ENCODE assay signal across 19 cellular contexts in genomic region chr14:23536494-23536893, GRCh38. TPM values are rescaled to one million over a fixed set of nuclear protein-coding genes. Genes with fewer than 3 reads are reported as not detected.
A peak's percentile ranks its signal among the peaks of the same experiment; 100 is the strongest.
DNase-seq lines count a peak whose midpoint lies in the region; ATAC-seq and TF ChIP-seq lines count a peak whose summit lies in the region.
"Had no signal": no experiment of that assay in that cellular context is flagged by ENCODE, and none has a peak within 500 bp of the region (broad histone marks: within the 10 kb centered on the region; RNA-seq: fewer than 3 reads in every experiment).

No MANE protein-coding gene starts in this region.

- H3T11ph ChIP-seq in H9 (ENCODE audit: low read length) = no peak overlapping the region

- WGBS in H9 (ENCODE audit: extremely low coverage, insufficient read length, low lambda C conversion rate) = no CpG with 5 or more reads among the region's 2 CpGs
- WGBS in spleen, 5 donors = 89 to 97% (median 91%) methylated on average over 2 of the region's 2 CpGs

- peaks cover 30 to 37% (median 36%) of the 10 kb centered on the region in 3 experiments; a peak in 6 of 7 replicates for H3K36me3 Mint-ChIP-seq in H9 (ENCODE audit: insufficient read depth in 1 of 3, low read depth in 3 of 3)
- peaks cover 33% of the 10 kb centered on the region for H3K36me3 Mint-ChIP-seq in WTC11
- H3K36me3 Mint-ChIP-seq in neural progenitor cell = peaks cover 12% of the 10 kb centered on the region

- H3K79me2 ChIP-seq in H9 (ENCODE audit: insufficient read depth, low read length) = no peaks in the 10 kb centered on the region
- no peaks in the 10 kb centered on the region for H3K79me2 ChIP-seq in neural progenitor cell (ENCODE audit: low read depth)

- CTCF ChIA-PET in WTC11 (lab: Charles Lee) = interaction anchor here (1.1 to 7.8 kb wide), 12 partner anchors 8 to 93 kb away, joined by 3 to 181 read pairs (median 10); partner anchors contain the start of gene THTPA

- H3K4me1 Mint-ChIP-seq in H9 = peaks cover 44 to 46% of the 10 kb centered on the region in 2 experiments
- peaks cover 47% of the 10 kb centered on the region for H3K4me1 Mint-ChIP-seq in WTC11
- H3K4me1 Mint-ChIP-seq in neural progenitor cell = peaks cover 22% of the 10 kb centered on the region

- no peaks in the 10 kb centered on the region for H3K9me3 ChIP-seq in H9 (ENCODE audit: control insufficient read depth, low read depth, low read length)
- no peaks in the 10 kb centered on the region for H3K9me3 ChIP-seq in iPS-20b (ENCODE audit: insufficient read depth, low read depth, low read length)
- no peaks in the 10 kb centered on the region for H3K9me3 ChIP-seq in spleen
- no peaks in the 10 kb centered on the region for H3K9me3 ChIP-seq in neural progenitor cell (ENCODE audit: low read depth)
- H3K9me3 ChIP-seq: BLaER1 treated with 17β-estradiol and CSF1 and Interleukin-3, amounts not matched to agents 10 nM and 100 nM; HAP-1 had no signal

- no peak overlapping the region for H4K91ac ChIP-seq in H9 (ENCODE audit: insufficient read length, low read depth, low read length)

- TF ChIP-seq POLR2A in spleen (IDR thresholded peaks at IDR 0.05) = no peak

- ATAC-seq in WTC11 = no peak
- ATAC-seq: GM12878 had no signal

- no peak for TF ChIP-seq CTCF in H9 (conservative IDR thresholded peaks at IDR 0.05)
- TF ChIP-seq CTCF in WTC11 (IDR thresholded peaks at IDR 0.05) = no peak
- TF ChIP-seq CTCF in spleen (IDR thresholded peaks at IDR 0.05 in 8 of 11, conservative IDR thresholded peaks at IDR 0.05 in 3 of 11) = no peak
- TF ChIP-seq CTCF in neural progenitor cell (IDR thresholded peaks at IDR 0.05) = no peak

- no peaks in the 10 kb centered on the region for H4K20me1 ChIP-seq in H9 (ENCODE audit: control insufficient read depth, insufficient read depth, insufficient read length)
- H4K20me1 ChIP-seq in neural progenitor cell (ENCODE audit: low read depth) = no peaks in the 10 kb centered on the region
- H4K20me1 ChIP-seq: BLaER1 treated with 17β-estradiol and CSF1 and Interleukin-3, amounts not matched to agents 10 nM and 100 nM had no signal

- H2AK5ac ChIP-seq in H9 (ENCODE audit: insufficient read length, low read length) = no peak overlapping the region

- intact Hi-C loops in spleen (cut with DNase I; ENCODE audit: low total_unique reads) = no loop called here

- H3K23ac ChIP-seq in H9 (ENCODE audit: insufficient read length, low read depth, low read length) = no peak overlapping the region

- H2BK120ac ChIP-seq in H9 (ENCODE audit: low read depth, low read length, poor library complexity, severe bottlenecking) = no peak overlapping the region

- H4K8ac ChIP-seq in H9 (replicated peaks; ENCODE audit: insufficient read length, low read depth, low read length) = no peak overlapping the region

- DNase-seq in H9 (no peak), WTC11 (ENCODE audit: low spot score) (no peak), NCI-H1436 treated with DMSO at 0.1 percent for 48 hours (lab: John Stamatoyannopoulos, UW) (no peak), spleen (no peak), neural progenitor cell (ENCODE audit: low spot score) (no peak)
- DNase-seq: ACHN; Calu3; CD4-positive, alpha-beta T cell; DMS 273 treated with DMSO at 0.1 percent for 48 hours; DMS79; GM23248; KBM-7 had no signal

- H3K4me3 ChIP-seq in iPS-20b (ENCODE audit: low read length) (peak overlapping the region; percentile 76; the same call in 1 of the 2 replicates), spleen (no peak overlapping the region), neural progenitor cell (no peak overlapping the region)
- H3K4me3 ChIP-seq: BLaER1 treated with 17β-estradiol and CSF1 and Interleukin-3, amounts not matched to agents 10 nM and 100 nM; GM12878; GM23248; HAP-1 had no signal

- no peaks in the 10 kb centered on the region for H3K27me3 ChIP-seq in H9 (ENCODE audit: insufficient read depth, low read length)
- no peaks in the 10 kb centered on the region for H3K27me3 ChIP-seq in iPS-20b (ENCODE audit: insufficient read depth, low read length)
- H3K27me3 ChIP-seq in spleen (replicated peaks in 1 of 7) = no peaks in the 10 kb centered on the region
- no peaks in the 10 kb centered on the region for H3K27me3 ChIP-seq in neural progenitor cell
- H3K27me3 ChIP-seq: BLaER1 treated with 17β-estradiol and CSF1 and Interleukin-3, amounts not matched to agents 10 nM and 100 nM had no signal

- H3K4ac ChIP-seq in H9 (ENCODE audit: low read depth, low read length) = no peak overlapping the region

- H3K23me2 ChIP-seq in H9 (ENCODE audit: insufficient read length, low read depth, low read length, poor library complexity, severe bottlenecking) = peaks cover 19% of the 10 kb centered on the region

- H3K4me2 ChIP-seq in H9 (ENCODE audit: insufficient read depth, insufficient read length, low read length) = peak overlapping the region; percentile 89
- no peak overlapping the region for H3K4me2 ChIP-seq in neural progenitor cell
- H3K4me2 ChIP-seq: BLaER1 treated with 17β-estradiol and CSF1 and Interleukin-3, amounts not matched to agents 10 nM and 100 nM had no signal

- H3K27ac Mint-ChIP-seq in H9 (peak overlapping the region; percentile 98 to 99 (median 99)), WTC11 (peak overlapping the region; percentile 100), neural progenitor cell (no peak overlapping the region)
- H3K27ac Mint-ChIP-seq: CD4-positive, alpha-beta T cell had no signal

- H3K14ac ChIP-seq in H9 (ENCODE audit: insufficient read depth, low read length) = no peak overlapping the region

- no peak overlapping the region for H2BK15ac ChIP-seq in H9 (ENCODE audit: low read depth, low read length)

- H3K9ac ChIP-seq in H9 (ENCODE audit: extremely low read depth, insufficient read length, low read length) (no peak overlapping the region), iPS-20b (ENCODE audit: low read depth, low read length) (peak overlapping the region; percentile 40; the same call in 1 of the 2 replicates), neural progenitor cell (no peak overlapping the region)
- H3K9ac ChIP-seq: BLaER1 treated with 17β-estradiol and CSF1 and Interleukin-3, amounts not matched to agents 10 nM and 100 nM; GM23248 had no signal

- H3K18ac ChIP-seq in H9 (ENCODE audit: insufficient read length, low read depth, low read length) = no peak overlapping the region

- H3K9me3 Mint-ChIP-seq in H9 (no peaks in the 10 kb centered on the region; a peak in 1 of 5 replicates), WTC11 (no peaks in the 10 kb centered on the region), neural progenitor cell (no peaks in the 10 kb centered on the region)
- H3K9me3 Mint-ChIP-seq: CD4-positive, alpha-beta T cell had no signal

- H3K79me1 ChIP-seq in H9 (ENCODE audit: insufficient read depth, low read depth, low read length, poor library complexity, severe bottlenecking) = no peaks in the 10 kb centered on the region

- no peak overlapping the region for H3K56ac ChIP-seq in H9 (ENCODE audit: insufficient read length, low read depth, low read length)

- peaks cover 33% of the 10 kb centered on the region for H3F3A ChIP-seq in neural progenitor cell (ENCODE audit: low read depth)

- POLR2A ChIA-PET in WTC11 (lab: Charles Lee) = interaction anchor here (0.9 to 5.5 kb wide), 9 partner anchors 8 to 53 kb away, joined by 3 to 102 read pairs (median 36); partner anchors contain the start of genes THTPA and ZFHX2

- H2AFZ ChIP-seq in H9 (ENCODE audit: low read length) (no peak overlapping the region), neural progenitor cell (replicated peaks) (no peak overlapping the region)
- H2AFZ ChIP-seq: GM23248 had no signal

- no peak overlapping the region for H2BK20ac ChIP-seq in H9 (ENCODE audit: low read depth, low read length, poor library complexity, severe bottlenecking)

- H3K27me3 Mint-ChIP-seq in H9 (ENCODE audit: low read depth) (no peaks in the 10 kb centered on the region), WTC11 (ENCODE audit: low read depth) (no peaks in the 10 kb centered on the region), neural progenitor cell (ENCODE audit: insufficient read depth, low read depth) (peaks cover 4% of the 10 kb centered on the region)

- H3K4me1 ChIP-seq in H9 (ENCODE audit: insufficient read depth, low read length) (peaks cover 13% of the 10 kb centered on the region; the same call in 1 of the 2 replicates), iPS-20b (ENCODE audit: insufficient read depth, low read length) (peaks cover 16% of the 10 kb centered on the region), spleen (peaks cover 0 to 10% (median 1%) of the 10 kb centered on the region in 6 donors), neural progenitor cell (peaks cover 27% of the 10 kb centered on the region)

- H3K27ac ChIP-seq in H9 (ENCODE audit: insufficient read length, low read depth, low read length) (peak overlapping the region; percentile 96), iPS-20b (ENCODE audit: low read length) (peak overlapping the region; percentile 1), spleen (no peak overlapping the region), neural progenitor cell (no peak overlapping the region)
- H3K27ac ChIP-seq: BLaER1 treated with 17β-estradiol and CSF1 and Interleukin-3, amounts not matched to agents 10 nM and 100 nM; GM23248 had no signal

- no peak overlapping the region for H2BK5ac ChIP-seq in H9 (ENCODE audit: insufficient read length, low read length)

- H2BK12ac ChIP-seq in H9 (ENCODE audit: insufficient read length, low read depth, low read length) = no peak overlapping the region

- H4K5ac ChIP-seq in H9 (ENCODE audit: insufficient read length, low read depth, low read length) = no peak overlapping the region

- H3K4me3 Mint-ChIP-seq in H9 = peak overlapping the region in 1 of 2 experiments; percentile 80; a peak in 1 of 5 replicates
- H3K4me3 Mint-ChIP-seq in WTC11 = peak overlapping the region; percentile 83
- H3K4me3 Mint-ChIP-seq in neural progenitor cell = no peak overlapping the region
- H3K4me3 Mint-ChIP-seq: CD4-positive, alpha-beta T cell had no signal

- peaks cover 30% of the 10 kb centered on the region; the same call in 1 of the 2 replicates for H3K36me3 ChIP-seq in iPS-20b (ENCODE audit: insufficient read depth, low read depth, low read length)
- H3K36me3 ChIP-seq in spleen = peaks cover 0 to 19% (median 0%) of the 10 kb centered on the region in 6 donors
- H3K36me3 ChIP-seq in neural progenitor cell = no peaks in the 10 kb centered on the region
- H3K36me3 ChIP-seq: HAP-1 had no signal

RNA-seq across cellular contexts. Expression of gene ZFHX2, which starts 15.1 kb away (rescaled TPM):
- total RNA-seq in H9 (2021) (19.2 and 19.4 TPM in 2 replicates), WTC11 (2021) (16.4 to 26.2 TPM (median 25.7 TPM) in 3 replicates), spleen (1 to 10 TPM in 5 of 7 donors, under 1 TPM in 2; 0.42 to 2.9 (median 1.5) TPM), neural progenitor cell (ENCODE audit: low replicate concordance) (0.90 and 2.2 TPM in 2 replicates)
- polyA plus RNA-seq in spleen = under 1 TPM; 0.09 to 0.35 (median 0.11) TPM

RNA-seq across cellular contexts. Expression of gene THTPA, which starts 19.6 kb away (rescaled TPM):
- total RNA-seq in H9 (2021) (13.4 and 15.6 TPM in 2 replicates), WTC11 (2021) (20.0 to 26.2 TPM (median 25.4 TPM) in 3 replicates), spleen (10 to 100 TPM; 16.8 to 25.4 (median 18.6) TPM), neural progenitor cell (ENCODE audit: low replicate concordance) (7.7 and 17.0 TPM in 2 replicates)
- polyA plus RNA-seq in spleen = 10 to 100 TPM in 1 of 3 donors, 1 to 10 TPM in 2; 4.5 to 14.2 (median 8.9) TPM

RNA-seq across cellular contexts. Expression of gene AP1G2, which starts 31.1 kb away (rescaled TPM):
- 107 and 121 TPM in 2 replicates for total RNA-seq in H9 (2021)
- total RNA-seq in WTC11 (2021) = 108 to 122 TPM (median 115 TPM) in 3 replicates
- total RNA-seq in spleen = 100 to 1,000 TPM; 139 to 261 (median 193) TPM
- 100 to 1,000 TPM; 126 to 267 (median 176) TPM for polyA plus RNA-seq in spleen
- 65.4 and 126 TPM in 2 replicates for total RNA-seq in neural progenitor cell (ENCODE audit: low replicate concordance)

RNA-seq across cellular contexts. Expression of gene JPH4, which starts 42.1 kb away (rescaled TPM):
- total RNA-seq in H9 (2021) = 6.7 and 6.8 TPM in 2 replicates
- 50.1 to 62.0 TPM (median 60.0 TPM) in 3 replicates for total RNA-seq in WTC11 (2021)
- 10 to 100 TPM in 2 of 7 donors, 1 to 10 TPM in 5; 1.2 to 17.3 (median 5.8) TPM for total RNA-seq in spleen
- under 1 TPM; 0.70 to 0.93 (median 0.93) TPM for polyA plus RNA-seq in spleen
- total RNA-seq in neural progenitor cell (ENCODE audit: low replicate concordance) = 3.2 and 13.5 TPM in 2 replicates
- total RNA-seq: A172; Calu3; CD4-positive, alpha-beta T cell; G401; GM23248; HT-29 had no signal
- polyA plus RNA-seq: GM23248 had no signal

Comparison
In these comparisons a context has a peak if more than half of its experiments do, and no peak if none do; other contexts are left out.
1. H3K27ac ChIP-seq: peak in H9 (single experiment) and iPS-20b (single experiment); none in spleen (0 of 8) and neural progenitor cell (single experiment).